Comparison of ENCODE assay signal across 8 cellular contexts in genomic region chr6:33247977-33248642, GRCh38.
A peak's percentile ranks its signal among the peaks of the same experiment; 100 is the strongest.
DNase-seq lines count a peak whose midpoint lies in the region; ATAC-seq lines count a peak whose summit lies in the region.

No MANE protein-coding gene starts in this region.

- DNase-seq in NCI-H748 (lab: John Stamatoyannopoulos, UW; ENCODE audit: unreplicated experiment) (peak; percentile 90), cortex of kidney (lab: John Stamatoyannopoulos, UW) (peak; percentile 16), left kidney (ENCODE audit: low read depth, low spot score) (peak; percentile 94)
- DNase-seq in activated CD4-positive, alpha-beta T cell treated with anti-CD3 and anti-CD28 coated beads, Interleukin-2, amount 50 U/mL, for 1 hour, result peak; percentile 92
- peak; percentile 90 to 92 for DNase-seq in stimulated activated CD4-positive, alpha-beta T cell treated with anti-CD3 and anti-CD28 coated beads, Interleukin-1b, Interleukin-23, amount 100 ng/mL, for 4 hours (ENCODE audit: low read depth in 2 of 2)

- ATAC-seq in GM18498 (IDR thresholded peaks at IDR 0.05; ENCODE audit: unreplicated experiment), result peak; percentile 38
- ATAC-seq in HG03571 (IDR thresholded peaks at IDR 0.05; ENCODE audit: unreplicated experiment), result peak; percentile 46
- ATAC-seq in HG03521 (IDR thresholded peaks at IDR 0.05; ENCODE audit: unreplicated experiment), result no peak

Comparison
In these comparisons a context has a peak if more than half of its experiments do, and no peak if none do; other contexts are left out.
1. DNase-seq: peak in every context shown above with its lines; median percentile 94 in left kidney; 92 in activated CD4-positive, alpha-beta T cell treated with anti-CD3 and anti-CD28 coated beads, Interleukin-2, amount 50 U/mL, for 1 hour; 91 in stimulated activated CD4-positive, alpha-beta T cell treated with anti-CD3 and anti-CD28 coated beads, Interleukin-1b, Interleukin-23, amount 100 ng/mL, for 4 hours; 90 in NCI-H748; 16 in cortex of kidney.